Comparison of ENCODE assay signal across 8 cellular contexts in genomic region chr16:21952793-21953540, GRCh38. TPM values are rescaled to one million over a fixed set of nuclear protein-coding genes. Genes with fewer than 3 reads are reported as not detected.
DNase-seq lines count a peak whose midpoint lies in the region; TF ChIP-seq lines count a peak whose summit lies in the region.

Gene UQCRC2 (plus strand): TSS chr16:21953361. CDS start chr16:21953424, 63 bp downstream.

- peak; percentile 92 for DNase-seq in COLO668 (lab: John Stamatoyannopoulos, UW; ENCODE audit: unreplicated experiment)
- DNase-seq in GM20000 (ENCODE audit: low spot score) = peak; percentile 85
- peak; percentile 93 for DNase-seq in HS-5 (ENCODE audit: low read depth)
- DNase-seq in NK-92 (lab: John Stamatoyannopoulos, UW; ENCODE audit: unreplicated experiment) = peak; percentile 35
- peak; percentile 65 to 74 for DNase-seq in activated CD8-positive, alpha-beta memory T cell treated with anti-CD3 and anti-CD28 coated beads for 1 hour (ENCODE audit: extremely low read depth in 1 of 2, low read depth in 1 of 2)
- DNase-seq in effector CD8-positive, alpha-beta T cell (lab: John Stamatoyannopoulos, UW) = peak; percentile 81
- peak; percentile 94 to 96 for DNase-seq in lung microvascular endothelial cell (ENCODE audit: low read depth in 2 of 2)
- peak; percentile 71 to 75 (median 74) for DNase-seq in stimulated activated CD4-positive, alpha-beta T cell treated with anti-CD3 and anti-CD28 coated beads, TNF-alpha, amount 100 ng/mL, for 4 hours (ENCODE audit: low read depth in 3 of 3)

- no peak for TF ChIP-seq CTCF in GM20000 (IDR thresholded peaks at IDR 0.05; ENCODE audit: extremely low read depth, missing control alignments)

RNA-seq across cellular contexts. Expression of gene UQCRC2, which starts in this region (rescaled TPM):
- 238 and 239 TPM in 2 replicates for total RNA-seq in lung microvascular endothelial cell

Comparison
In these comparisons a context has a peak if more than half of its experiments do, and no peak if none do; other contexts are left out.
1. Peak in every context shown above with its lines: DNase-seq.
2. DNase-seq: peak in every context shown above with its lines; median percentile 95 in lung microvascular endothelial cell; 93 in HS-5; 92 in COLO668; 85 in GM20000; 81 in effector CD8-positive, alpha-beta T cell; 74 in stimulated activated CD4-positive, alpha-beta T cell treated with anti-CD3 and anti-CD28 coated beads, TNF-alpha, amount 100 ng/mL, for 4 hours; 70 in activated CD8-positive, alpha-beta memory T cell treated with anti-CD3 and anti-CD28 coated beads for 1 hour; 35 in NK-92.